In the genomic region with DNA sequence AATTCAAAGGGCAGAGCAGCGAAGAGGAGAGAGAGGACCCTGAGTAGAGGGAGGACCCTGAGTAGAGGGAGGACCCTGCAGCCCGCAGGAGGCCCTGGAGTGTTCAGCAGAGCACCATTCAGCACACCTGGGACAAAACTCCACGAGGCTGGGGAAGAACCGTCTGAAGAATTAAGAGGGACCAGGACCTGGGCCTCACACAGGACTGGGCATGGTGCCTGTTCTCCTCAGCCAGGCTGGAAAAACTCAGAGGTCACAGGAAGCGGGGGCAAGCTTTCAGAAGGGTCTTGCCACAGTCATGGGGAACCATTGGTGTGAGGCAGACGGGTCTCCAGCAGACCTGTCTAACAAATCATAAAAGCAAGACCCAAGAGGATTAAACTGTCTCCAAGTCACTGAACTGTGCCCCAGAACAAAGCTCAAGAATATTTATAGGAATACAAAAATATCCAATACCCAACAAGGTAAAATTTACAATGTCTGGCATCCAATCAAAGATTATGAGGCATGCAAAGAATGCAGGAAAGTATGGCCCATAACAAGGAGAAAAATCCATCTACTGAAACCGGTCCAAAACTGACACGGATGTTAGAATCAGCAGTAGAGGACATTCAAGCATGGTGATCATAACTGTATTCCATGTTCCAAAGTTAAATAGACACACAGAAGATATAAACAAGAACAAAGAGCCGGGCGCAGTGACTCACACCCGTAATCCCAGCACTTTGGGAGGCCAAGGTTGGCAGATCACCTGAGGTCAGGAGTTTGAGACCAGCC, we compare ENCODE assay signal across 2 cellular contexts.
TF ChIP-seq lines count a peak whose summit lies in the region.

No MANE protein-coding gene starts in this region.

TF ChIP-seq in IMR-90, 13 proteins besides CTCF, POLR2A, EP300 and RAD21:
- TF ChIP-seq MAFK (IDR thresholded peaks at IDR 0.05; ENCODE audit: low read depth, low read length): no peak
- no peak for TF ChIP-seq NFE2L2 (IDR thresholded peaks at IDR 0.05; ENCODE audit: low read depth, low read length)
- no peak for TF ChIP-seq CEBPB (IDR thresholded peaks at IDR 0.05; ENCODE audit: low read depth, low read length)
- TF ChIP-seq CHD1 (IDR thresholded peaks at IDR 0.05; ENCODE audit: low read depth, low read length): no peak
- TF ChIP-seq, protein P1, sequence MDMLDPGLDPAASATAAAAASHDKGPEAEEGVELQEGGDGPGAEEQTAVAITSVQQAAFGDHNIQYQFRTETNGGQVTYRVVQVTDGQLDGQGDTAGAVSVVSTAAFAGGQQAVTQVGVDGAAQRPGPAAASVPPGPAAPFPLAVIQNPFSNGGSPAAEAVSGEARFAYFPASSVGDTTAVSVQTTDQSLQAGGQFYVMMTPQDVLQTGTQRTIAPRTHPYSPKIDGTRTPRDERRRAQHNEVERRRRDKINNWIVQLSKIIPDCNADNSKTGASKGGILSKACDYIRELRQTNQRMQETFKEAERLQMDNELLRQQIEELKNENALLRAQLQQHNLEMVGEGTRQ (IDR thresholded peaks at IDR 0.05; ENCODE audit: low read depth, low read length): no peak
- no peak for TF ChIP-seq BHLHE40 (IDR thresholded peaks at IDR 0.05; ENCODE audit: low read depth, low read length)
- no peak for TF ChIP-seq RFX5 (IDR thresholded peaks at IDR 0.05; ENCODE audit: low read depth, low read length)
- TF ChIP-seq FOS (IDR thresholded peaks at IDR 0.05; ENCODE audit: low read depth, low read length): no peak
- TF ChIP-seq MAZ (IDR thresholded peaks at IDR 0.05; ENCODE audit: borderline replicate concordance, low read depth, low read length): no peak
- TF ChIP-seq, protein P2, sequence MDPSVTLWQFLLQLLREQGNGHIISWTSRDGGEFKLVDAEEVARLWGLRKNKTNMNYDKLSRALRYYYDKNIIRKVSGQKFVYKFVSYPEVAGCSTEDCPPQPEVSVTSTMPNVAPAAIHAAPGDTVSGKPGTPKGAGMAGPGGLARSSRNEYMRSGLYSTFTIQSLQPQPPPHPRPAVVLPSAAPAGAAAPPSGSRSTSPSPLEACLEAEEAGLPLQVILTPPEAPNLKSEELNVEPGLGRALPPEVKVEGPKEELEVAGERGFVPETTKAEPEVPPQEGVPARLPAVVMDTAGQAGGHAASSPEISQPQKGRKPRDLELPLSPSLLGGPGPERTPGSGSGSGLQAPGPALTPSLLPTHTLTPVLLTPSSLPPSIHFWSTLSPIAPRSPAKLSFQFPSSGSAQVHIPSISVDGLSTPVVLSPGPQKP (IDR thresholded peaks at IDR 0.05; ENCODE audit: borderline replicate concordance, low read depth, low read length): no peak

TF ChIP-seq in HepG2, 621 proteins besides CTCF, POLR2A, EP300 and RAD21:
- TF ChIP-seq FOSL2 (CRISPR knock-in tag; IDR thresholded peaks at IDR 0.05): peak; percentile 15; the same call in 1 of the 2 replicates
- TF ChIP-seq, protein P3, sequence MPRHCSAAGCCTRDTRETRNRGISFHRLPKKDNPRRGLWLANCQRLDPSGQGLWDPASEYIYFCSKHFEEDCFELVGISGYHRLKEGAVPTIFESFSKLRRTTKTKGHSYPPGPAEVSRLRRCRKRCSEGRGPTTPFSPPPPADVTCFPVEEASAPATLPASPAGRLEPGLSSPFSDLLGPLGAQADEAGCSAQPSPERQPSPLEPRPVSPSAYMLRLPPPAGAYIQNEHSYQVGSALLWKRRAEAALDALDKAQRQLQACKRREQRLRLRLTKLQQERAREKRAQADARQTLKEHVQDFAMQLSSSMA (CRISPR knock-in tag; IDR thresholded peaks at IDR 0.05): no peak
